26 cellular contexts compared by ENCODE assay signal in the genomic region with DNA sequence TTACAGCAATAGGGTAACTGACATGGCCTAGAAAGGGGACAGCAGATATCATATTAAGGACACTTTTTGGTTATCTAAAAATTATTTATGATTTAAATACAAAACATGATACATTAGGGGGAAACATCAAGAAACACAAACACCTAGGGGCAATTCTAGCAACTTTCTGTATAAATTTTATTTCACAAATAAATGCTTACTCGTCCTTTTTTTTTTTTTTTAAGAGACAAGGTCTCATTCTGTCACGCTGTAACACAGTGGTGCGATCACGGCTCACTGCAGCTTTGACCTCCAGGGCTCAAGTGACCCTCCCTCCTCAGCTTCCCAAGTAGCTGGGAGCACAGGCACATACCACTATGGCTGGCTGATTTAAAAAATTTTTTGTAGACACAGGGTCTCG.
"Had no signal": no experiment of that assay in that cellular context is flagged by ENCODE, and none has a peak within 500 bp of the region (broad histone marks: within the 10 kb centered on the region; RNA-seq: fewer than 3 reads in every experiment).

No MANE protein-coding gene starts in this region.

- H3K27ac ChIP-seq: neutrophil, pancreas, psoas muscle, right lobe of liver, sigmoid colon, stomach, thoracic aorta, thyroid gland, tibial nerve, upper lobe of left lung, vagina had no signal

- H3K9me3 ChIP-seq: neutrophil, pancreas, psoas muscle, right lobe of liver, sigmoid colon, stomach, thoracic aorta, thyroid gland, tibial nerve, upper lobe of left lung, vagina had no signal

- DNase-seq: naive thymus-derived CD8-positive, alpha-beta T cell; nephron progenitor cell; nucleus accumbens; pancreas; psoas muscle; right cardiac atrium; right lobe of liver; sigmoid colon; small intestine; stimulated activated CD4-positive, alpha-beta T cell treated with anti-CD3 and anti-CD28 coated beads, Interleukin-15, amount 100 ng/mL, for 24 hours; stimulated activated CD4-positive, alpha-beta T cell treated with anti-CD3 and anti-CD28 coated beads, Interleukin-2, amount 100 ng/mL, for 24 hours; stimulated activated CD4-positive, alpha-beta T cell treated with anti-CD3 and anti-CD28 coated beads, Interleukin-2, amount 100 ng/mL, for 48 hours; stimulated activated CD4-positive, alpha-beta T cell treated with anti-CD3 and anti-CD28 coated beads, Interleukin-4, amount 100 ng/mL, for 24 hours; stimulated activated naive B cell treated with anti-CD40 and anti-IgM and Interleukin-4, amounts not matched to agents 10 μg/mL and 1 μg/mL and 100 μg/mL, for 72 hours; stimulated activated naive CD4-positive, alpha-beta T cell treated with Interleukin-2 at 50 U/mL for 16 hours; stomach; thyroid gland; trophoblast cell; upper lobe of left lung had no signal

- FAIRE-seq: pancreas, small intestine, urothelium cell line had no signal

- ATAC-seq: naive thymus-derived CD8-positive, alpha-beta T cell; natural killer cell treated with Interleukin-12 subunit alpha and Interleukin-12 subunit beta and Interleukin-15 and Interleukin-18, amount 100 ng/mL, for 72 hours; pancreas; psoas muscle; stimulated activated effector memory CD8-positive, alpha-beta T cell treated with anti-CD3 and anti-CD28 coated beads, Interleukin-12 subunit alpha, Interleukin-12 subunit beta, amount 100 ng/mL, for 72 hours; stimulated activated naive B cell treated with anti-CD40 and anti-IgM and Interleukin-4, amounts not matched to agents 10 μg/mL and 1 μg/mL and 100 μg/mL, for 72 hours had no signal

- H3K4me3 ChIP-seq: pancreas, psoas muscle, right lobe of liver, sigmoid colon, stomach, thoracic aorta, thyroid gland, tibial nerve, upper lobe of left lung, vagina had no signal

- H3K36me3 ChIP-seq: neutrophil, pancreas, right lobe of liver, sigmoid colon, stomach, thoracic aorta, thyroid gland, tibial nerve, upper lobe of left lung, vagina had no signal

- H3K27me3 ChIP-seq: right lobe of liver, sigmoid colon, thyroid gland, tibial nerve, upper lobe of left lung, vagina had no signal

- H3K4me1 ChIP-seq: pancreas, psoas muscle, right lobe of liver, vagina had no signal
